ENCODE assay signal across 11 cellular contexts in the genomic region with DNA sequence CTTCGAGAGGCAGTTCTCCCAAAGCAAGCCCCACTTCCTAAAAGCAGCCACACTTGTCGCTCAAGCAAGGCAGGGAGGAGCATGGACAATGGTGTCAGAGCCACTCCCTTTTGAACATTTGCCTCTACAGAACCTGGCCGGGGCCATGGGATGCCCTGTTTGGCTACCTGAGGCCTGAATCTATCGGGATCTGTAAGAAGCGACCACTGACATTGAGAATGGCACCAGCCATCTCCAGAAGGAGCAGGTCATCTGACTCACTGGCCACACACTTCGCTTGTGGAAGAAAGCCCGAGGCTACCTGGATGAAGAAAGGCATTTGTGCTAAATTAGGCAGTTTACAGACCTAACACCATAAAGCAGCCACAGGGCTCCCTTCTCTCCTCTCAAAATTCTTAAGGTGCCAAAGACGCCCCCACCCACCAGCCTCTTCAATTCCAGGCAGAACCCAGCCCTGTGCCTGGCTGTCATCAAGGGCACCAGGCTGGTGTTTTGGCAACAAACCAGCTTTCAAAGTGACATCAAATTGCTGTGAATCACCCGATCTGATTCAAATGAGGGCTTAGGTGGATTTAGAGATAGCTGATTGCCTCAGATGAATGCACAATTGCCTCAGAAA.
DNase-seq lines count a peak whose midpoint lies in the region; ATAC-seq, FAIRE-seq and TF ChIP-seq lines count a peak whose summit lies in the region.
"Had no signal": no experiment of that assay in that cellular context is flagged by ENCODE, and none has a peak within 500 bp of the region (broad histone marks: within the 10 kb centered on the region; RNA-seq: fewer than 3 reads in every experiment).

No MANE protein-coding gene starts in this region.

- TF ChIP-seq POLR2A in tibial nerve (IDR thresholded peaks at IDR 0.05), result no peak

- ATAC-seq in Right ventricle myocardium inferior (no peak), left cardiac atrium (no peak), HG03521 (IDR thresholded peaks at IDR 0.05; ENCODE audit: unreplicated experiment) (no peak)
- ATAC-seq: natural killer cell treated with Interleukin-12 subunit alpha and Interleukin-12 subunit beta and Interleukin-15 and Interleukin-18, amount 100 ng/mL, for 72 hours; T-cell had no signal

- intact Hi-C loops in Right ventricle myocardium inferior (cut with DNase I), result loop anchor here (5.0 kb wide), 2 partner anchors 47 to 82 kb away; no protein-coding TSS in a partner anchor
- intact Hi-C loops in left cardiac atrium (cut with DNase I), result loop anchor here in 1 of 2 donors (5.0 kb wide), 1 partner anchor 177 kb away; no protein-coding TSS in a partner anchor
- intact Hi-C loops in activated T-helper 2 cell treated with anti-CD3 and anti-CD28 coated beads, Interferon-gamma antibody, Interleukin-2, Interleukin-4, amounts not matched to agents 10 μg/mL and 5 μg/mL and 100 μg/mL, durations not matched to agents 14 hours and 24 hours and 36 hours (cut with micrococcal nuclease), result loop anchor here (2.0 to 5.0 kb wide), 5 partner anchors 48 to 144 kb away; a partner anchor contains a TSS

- no peak for FAIRE-seq in RCC 7860 (lab: Jason Lieb, UNC)

- TF ChIP-seq EP300 in tibial nerve (IDR thresholded peaks at IDR 0.05), result no peak

- no peak overlapping the region for H3K4me3 Mint-ChIP-seq in activated T-helper 2 cell treated with anti-CD3 and anti-CD28 coated beads, Interferon-gamma antibody, Interleukin-2, Interleukin-4, amounts not matched to agents 10 μg/mL and 5 μg/mL and 100 μg/mL, durations not matched to agents 14 hours and 24 hours and 36 hours (ENCODE audit: low read depth)
- H3K4me3 Mint-ChIP-seq: activated naive CD4-positive, alpha-beta T cell treated with anti-CD3 and anti-CD28 coated beads, Interleukin-2, amount 50 U/mL, for 24 hours; natural killer cell treated with Interleukin-12 subunit alpha and Interleukin-12 subunit beta and Interleukin-15 and Interleukin-18, amount 100 ng/mL, for 72 hours; T-cell had no signal

- no peaks in the 10 kb centered on the region for H3K9me3 ChIP-seq in tibial nerve

- peaks cover 0 to 42% (median 15%) of the 10 kb centered on the region in 4 donors for H3K4me1 ChIP-seq in tibial nerve

- no peak overlapping the region for H3K4me3 ChIP-seq in tibial nerve

- no peaks in the 10 kb centered on the region for H3K9me3 Mint-ChIP-seq in activated T-helper 2 cell treated with anti-CD3 and anti-CD28 coated beads, Interferon-gamma antibody, Interleukin-2, Interleukin-4, amounts not matched to agents 10 μg/mL and 5 μg/mL and 100 μg/mL, durations not matched to agents 14 hours and 24 hours and 36 hours
- H3K9me3 Mint-ChIP-seq: activated naive CD4-positive, alpha-beta T cell treated with anti-CD3 and anti-CD28 coated beads, Interleukin-2, amount 50 U/mL, for 24 hours; natural killer cell treated with Interleukin-12 subunit alpha and Interleukin-12 subunit beta and Interleukin-15 and Interleukin-18, amount 100 ng/mL, for 72 hours; T-cell had no signal

- H3K27ac ChIP-seq in tibial nerve, result peak overlapping the region; percentile 48 to 85 (median 72)

- peaks cover 16% of the 10 kb centered on the region for H3K4me1 Mint-ChIP-seq in activated T-helper 2 cell treated with anti-CD3 and anti-CD28 coated beads, Interferon-gamma antibody, Interleukin-2, Interleukin-4, amounts not matched to agents 10 μg/mL and 5 μg/mL and 100 μg/mL, durations not matched to agents 14 hours and 24 hours and 36 hours (ENCODE audit: low read depth)
- H3K4me1 Mint-ChIP-seq: activated naive CD4-positive, alpha-beta T cell treated with anti-CD3 and anti-CD28 coated beads, Interleukin-2, amount 50 U/mL, for 24 hours; T-cell had no signal

- no peaks in the 10 kb centered on the region for H3K36me3 Mint-ChIP-seq in activated T-helper 2 cell treated with anti-CD3 and anti-CD28 coated beads, Interferon-gamma antibody, Interleukin-2, Interleukin-4, amounts not matched to agents 10 μg/mL and 5 μg/mL and 100 μg/mL, durations not matched to agents 14 hours and 24 hours and 36 hours (ENCODE audit: low read depth)
- H3K36me3 Mint-ChIP-seq: activated naive CD4-positive, alpha-beta T cell treated with anti-CD3 and anti-CD28 coated beads, Interleukin-2, amount 50 U/mL, for 24 hours; natural killer cell treated with Interleukin-12 subunit alpha and Interleukin-12 subunit beta and Interleukin-15 and Interleukin-18, amount 100 ng/mL, for 72 hours; T-cell had no signal

- TF ChIP-seq CTCF in tibial nerve (IDR thresholded peaks at IDR 0.05), result no peak

- no peaks in the 10 kb centered on the region for H3K36me3 ChIP-seq in tibial nerve

- H3K27me3 Mint-ChIP-seq in activated T-helper 2 cell treated with anti-CD3 and anti-CD28 coated beads, Interferon-gamma antibody, Interleukin-2, Interleukin-4, amounts not matched to agents 10 μg/mL and 5 μg/mL and 100 μg/mL, durations not matched to agents 14 hours and 24 hours and 36 hours (ENCODE audit: low read depth), result no peaks in the 10 kb centered on the region

- 66 to 67% methylated on average over 9 of the region's 9 CpGs for WGBS in tibial nerve, 2 donors

- no peaks in the 10 kb centered on the region for H3K27me3 ChIP-seq in tibial nerve

- no peak overlapping the region for H3K27ac Mint-ChIP-seq in activated T-helper 2 cell treated with anti-CD3 and anti-CD28 coated beads, Interferon-gamma antibody, Interleukin-2, Interleukin-4, amounts not matched to agents 10 μg/mL and 5 μg/mL and 100 μg/mL, durations not matched to agents 14 hours and 24 hours and 36 hours
- H3K27ac Mint-ChIP-seq: activated naive CD4-positive, alpha-beta T cell treated with anti-CD3 and anti-CD28 coated beads, Interleukin-2, amount 50 U/mL, for 24 hours; natural killer cell treated with Interleukin-12 subunit alpha and Interleukin-12 subunit beta and Interleukin-15 and Interleukin-18, amount 100 ng/mL, for 72 hours; T-cell had no signal

- peak; percentile 71 for DNase-seq in Right ventricle myocardium inferior (ENCODE audit: missing footprints)
- DNase-seq in left cardiac atrium, result no peak
- DNase-seq in RCC 7860 (ENCODE audit: low spot score), result peak; percentile 50
- DNase-seq in kidney tubule cell (ENCODE audit: low spot score), result peak; percentile 73
- no peak for DNase-seq in tibial nerve (ENCODE audit: low spot score in 2 of 2)
- no peak for DNase-seq in activated T-helper 2 cell treated with anti-CD3 and anti-CD28 coated beads, Interferon-gamma antibody, Interleukin-2, Interleukin-4, amounts not matched to agents 10 μg/mL and 5 μg/mL and 100 μg/mL, durations not matched to agents 14 hours and 24 hours and 36 hours (ENCODE audit: low spot score)
- no peak for DNase-seq in T1000 (lab: John Stamatoyannopoulos, UW)
- DNase-seq: T-cell had no signal

Comparison
In these comparisons a context has a peak if more than half of its experiments do, and no peak if none do; other contexts are left out.
1. DNase-seq: peak in Right ventricle myocardium inferior (single experiment), RCC 7860 (single experiment) and kidney tubule cell (single experiment); none in left cardiac atrium (single experiment), tibial nerve (0 of 2), activated T-helper 2 cell treated with anti-CD3 and anti-CD28 coated beads, Interferon-gamma antibody, Interleukin-2, Interleukin-4, amounts not matched to agents 10 μg/mL and 5 μg/mL and 100 μg/mL, durations not matched to agents 14 hours and 24 hours and 36 hours (single experiment) and T1000 (single experiment).